8 cellular contexts compared by ENCODE assay signal in the genomic region with DNA sequence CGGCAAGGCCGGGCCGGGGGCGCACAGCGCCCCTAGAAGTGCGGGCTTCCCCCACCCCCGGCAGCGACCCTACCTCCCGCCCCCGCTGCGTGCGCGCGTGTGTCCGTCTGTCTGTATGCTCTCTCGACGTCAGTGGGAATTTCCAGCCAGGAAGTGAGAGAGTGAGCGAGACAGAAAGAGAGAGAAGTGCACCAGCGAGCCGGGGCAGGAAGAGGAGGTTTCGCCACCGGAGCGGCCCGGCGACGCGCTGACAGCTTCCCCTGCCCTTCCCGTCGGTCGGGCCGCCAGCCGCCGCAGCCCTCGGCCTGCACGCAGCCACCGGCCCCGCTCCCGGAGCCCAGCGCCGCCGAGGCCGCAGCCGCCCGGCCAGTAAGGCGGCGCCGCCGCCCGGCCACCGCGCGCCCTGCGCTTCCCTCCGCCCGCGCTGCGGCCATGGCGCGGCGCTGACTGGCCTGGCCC. TPM values are rescaled to one million over a fixed set of nuclear protein-coding genes. Genes with fewer than 3 reads are reported as not detected.
A peak's percentile ranks its signal among the peaks of the same experiment; 100 is the strongest.
DNase-seq lines count a peak whose midpoint lies in the region; ATAC-seq and TF ChIP-seq lines count a peak whose summit lies in the region.

A gene with protein sequence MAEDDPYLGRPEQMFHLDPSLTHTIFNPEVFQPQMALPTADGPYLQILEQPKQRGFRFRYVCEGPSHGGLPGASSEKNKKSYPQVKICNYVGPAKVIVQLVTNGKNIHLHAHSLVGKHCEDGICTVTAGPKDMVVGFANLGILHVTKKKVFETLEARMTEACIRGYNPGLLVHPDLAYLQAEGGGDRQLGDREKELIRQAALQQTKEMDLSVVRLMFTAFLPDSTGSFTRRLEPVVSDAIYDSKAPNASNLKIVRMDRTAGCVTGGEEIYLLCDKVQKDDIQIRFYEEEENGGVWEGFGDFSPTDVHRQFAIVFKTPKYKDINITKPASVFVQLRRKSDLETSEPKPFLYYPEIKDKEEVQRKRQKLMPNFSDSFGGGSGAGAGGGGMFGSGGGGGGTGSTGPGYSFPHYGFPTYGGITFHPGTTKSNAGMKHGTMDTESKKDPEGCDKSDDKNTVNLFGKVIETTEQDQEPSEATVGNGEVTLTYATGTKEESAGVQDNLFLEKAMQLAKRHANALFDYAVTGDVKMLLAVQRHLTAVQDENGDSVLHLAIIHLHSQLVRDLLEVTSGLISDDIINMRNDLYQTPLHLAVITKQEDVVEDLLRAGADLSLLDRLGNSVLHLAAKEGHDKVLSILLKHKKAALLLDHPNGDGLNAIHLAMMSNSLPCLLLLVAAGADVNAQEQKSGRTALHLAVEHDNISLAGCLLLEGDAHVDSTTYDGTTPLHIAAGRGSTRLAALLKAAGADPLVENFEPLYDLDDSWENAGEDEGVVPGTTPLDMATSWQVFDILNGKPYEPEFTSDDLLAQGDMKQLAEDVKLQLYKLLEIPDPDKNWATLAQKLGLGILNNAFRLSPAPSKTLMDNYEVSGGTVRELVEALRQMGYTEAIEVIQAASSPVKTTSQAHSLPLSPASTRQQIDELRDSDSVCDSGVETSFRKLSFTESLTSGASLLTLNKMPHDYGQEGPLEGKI (plus strand): TSS at position 184 of the 459 bp plus-strand sequence. CDS start 24,160 bp downstream, outside the sequence.

- H3K27me3 ChIP-seq in SK-N-SH (ENCODE audit: insufficient read depth): no peaks in the 10 kb centered on the region

- H3K4me1 Mint-ChIP-seq in type B pancreatic cell (ENCODE audit: unreplicated experiment): peaks cover 25% of the 10 kb centered on the region

- H3K4me3 Mint-ChIP-seq in type B pancreatic cell: peak within 1 kb of the TSS; percentile 90

- H3K4me2 ChIP-seq in SK-N-SH: peak within 1 kb of the TSS; percentile 86

- H3K4me1 ChIP-seq in SK-N-SH (ENCODE audit: control insufficient read depth in 1 of 2, insufficient read depth in 2 of 2, low read depth in 1 of 2, low read length in 1 of 2): peaks cover 0 to 8% of the 10 kb centered on the region in 2 experiments; a peak in 2 of 4 replicates

- ATAC-seq in GM19438 (IDR thresholded peaks at IDR 0.05; ENCODE audit: low read depth, unreplicated experiment) (peak; percentile 53), HG03571 (IDR thresholded peaks at IDR 0.05; ENCODE audit: unreplicated experiment) (peak; percentile 56), Right ventricle myocardium superior (ENCODE audit: poor library complexity) (peak; percentile 75)
- peak; percentile 78 to 80 for ATAC-seq in activated naive CD4-positive, alpha-beta T cell treated with anti-CD3 and anti-CD28 coated beads, Interleukin-2, amount 50 U/mL, for 72 hours

- no peaks in the 10 kb centered on the region for H3K9me2 ChIP-seq in SK-N-SH

- H3K27ac Mint-ChIP-seq in activated naive CD4-positive, alpha-beta T cell treated with anti-CD3 and anti-CD28 coated beads, Interleukin-2, amount 50 U/mL, for 72 hours: peak within 1 kb of the TSS; percentile 85 to 98
- peak within 1 kb of the TSS; percentile 97 for H3K27ac Mint-ChIP-seq in type B pancreatic cell

- no peaks in the 10 kb centered on the region for H3K9me3 ChIP-seq in SK-N-SH

- no peak for TF ChIP-seq CTCF in SK-N-SH (IDR thresholded peaks at IDR 0.05)
- no peak for TF ChIP-seq CTCF in type B pancreatic cell (conservative IDR thresholded peaks at IDR 0.05)

- H3K4me3 ChIP-seq in SK-N-SH (ENCODE audit: low read depth in 2 of 2, low read length in 1 of 2): peak within 1 kb of the TSS; percentile 84 to 89

- WGBS in SK-N-SH (ENCODE audit: low lambda C conversion rate): 0% methylated on average over 4 of the region's 60 CpGs

- H3K9me3 Mint-ChIP-seq in activated naive CD4-positive, alpha-beta T cell treated with anti-CD3 and anti-CD28 coated beads, Interleukin-2, amount 50 U/mL, for 72 hours: no peaks in the 10 kb centered on the region
- peaks cover 4% of the 10 kb centered on the region for H3K9me3 Mint-ChIP-seq in type B pancreatic cell

- TF ChIP-seq EP300 in SK-N-SH (IDR thresholded peaks at IDR 0.05; ENCODE audit: borderline replicate concordance in 1 of 2, low read depth in 1 of 2, low read length in 1 of 2): no peak

- peak within 1 kb of the TSS; percentile 88 to 91 for H3K27ac ChIP-seq in SK-N-SH (ENCODE audit: low read depth in 2 of 2, low read length in 1 of 2)

- no peaks in the 10 kb centered on the region; the same call in 1 of the 2 replicates for H4K20me1 ChIP-seq in SK-N-SH (ENCODE audit: insufficient read depth)

- peaks cover 7% of the 10 kb centered on the region for H3F3A ChIP-seq in SK-N-SH (replicated peaks; ENCODE audit: insufficient read depth)

- DNase-seq in CMK (ENCODE audit: low read depth) (peak; percentile 29), SK-N-SH (no peak), Right ventricle myocardium superior (peak; percentile 84), posterior cingulate gyrus (peak in 8 of 10 donors; percentile 23 to 88 (median 44)), type B pancreatic cell (ENCODE audit: extremely low spot score, unreplicated experiment) (no peak)
- DNase-seq in activated naive CD4-positive, alpha-beta T cell treated with anti-CD3 and anti-CD28 coated beads, Interleukin-2, amount 50 U/mL, for 72 hours (ENCODE audit: low spot score in 2 of 2): peak; percentile 64 to 84

- peak within 1 kb of the TSS; percentile 91 for H3K9ac ChIP-seq in SK-N-SH

- intact Hi-C loops in Right ventricle myocardium superior (cut with DNase I): loop anchor here (10.0 kb wide), 1 partner anchor 54 kb away; no protein-coding TSS in a partner anchor
- intact Hi-C loops in posterior cingulate gyrus (cut with DNase I): loop anchor here (5.0 kb wide), 3 partner anchors 69 to 576 kb away; a partner anchor contains a TSS

- no peak for TF ChIP-seq RAD21 in SK-N-SH (IDR thresholded peaks at IDR 0.05; ENCODE audit: low read length)

- H3K36me3 ChIP-seq in SK-N-SH (replicated peaks in 1 of 2; ENCODE audit: control insufficient read depth in 1 of 2, insufficient read depth in 2 of 2, low read length in 1 of 2): no peaks in the 10 kb centered on the region

- H3K27me3 Mint-ChIP-seq in type B pancreatic cell: peaks cover 3% of the 10 kb centered on the region

- H3K79me2 ChIP-seq in SK-N-SH (ENCODE audit: insufficient read depth): peaks cover 46% of the 10 kb centered on the region

- H3K36me3 Mint-ChIP-seq in activated naive CD4-positive, alpha-beta T cell treated with anti-CD3 and anti-CD28 coated beads, Interleukin-2, amount 50 U/mL, for 72 hours: peaks cover 27 to 43% of the 10 kb centered on the region in 2 donors
- no peaks in the 10 kb centered on the region for H3K36me3 Mint-ChIP-seq in type B pancreatic cell

- POLR2A ChIA-PET in SK-N-SH (lab: Yijun Ruan, JAX): no interaction called here

- H2AFZ ChIP-seq in SK-N-SH (ENCODE audit: low read depth): peak within 1 kb of the TSS; percentile 90

- CTCF ChIA-PET in SK-N-SH (lab: Yijun Ruan, JAX): interaction anchor here (1.2 to 1.5 kb wide), 4 partner anchors 18 to 590 kb away, joined by 3 to 5 read pairs (median 4); no protein-coding TSS in a partner anchor

TF ChIP-seq in SK-N-SH, 30 proteins besides CTCF, POLR2A, EP300 and RAD21:
- no peak for TF ChIP-seq TEAD4 (IDR thresholded peaks at IDR 0.05; ENCODE audit: borderline replicate concordance, insufficient read depth)
- TF ChIP-seq, protein P1, sequence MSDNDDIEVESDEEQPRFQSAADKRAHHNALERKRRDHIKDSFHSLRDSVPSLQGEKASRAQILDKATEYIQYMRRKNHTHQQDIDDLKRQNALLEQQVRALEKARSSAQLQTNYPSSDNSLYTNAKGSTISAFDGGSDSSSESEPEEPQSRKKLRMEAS (IDR thresholded peaks at IDR 0.05; ENCODE audit: low read depth): peak; percentile 45; the same call in 1 of the 2 replicates
- 0 out of 2 replicates have a peak, but pooled peaks have one; percentile 35 for TF ChIP-seq ELF1 (IDR thresholded peaks at IDR 0.05)
- peak; percentile 19; the same call in 1 of the 2 replicates for TF ChIP-seq GABPA (IDR thresholded peaks at IDR 0.05; ENCODE audit: low read depth)
- TF ChIP-seq, protein P2, sequence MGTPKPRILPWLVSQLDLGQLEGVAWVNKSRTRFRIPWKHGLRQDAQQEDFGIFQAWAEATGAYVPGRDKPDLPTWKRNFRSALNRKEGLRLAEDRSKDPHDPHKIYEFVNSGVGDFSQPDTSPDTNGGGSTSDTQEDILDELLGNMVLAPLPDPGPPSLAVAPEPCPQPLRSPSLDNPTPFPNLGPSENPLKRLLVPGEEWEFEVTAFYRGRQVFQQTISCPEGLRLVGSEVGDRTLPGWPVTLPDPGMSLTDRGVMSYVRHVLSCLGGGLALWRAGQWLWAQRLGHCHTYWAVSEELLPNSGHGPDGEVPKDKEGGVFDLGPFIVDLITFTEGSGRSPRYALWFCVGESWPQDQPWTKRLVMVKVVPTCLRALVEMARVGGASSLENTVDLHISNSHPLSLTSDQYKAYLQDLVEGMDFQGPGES (IDR thresholded peaks at IDR 0.05; ENCODE audit: low read depth, low read length): no peak
- no peak for TF ChIP-seq MXI1 (IDR thresholded peaks at IDR 0.05; ENCODE audit: low read depth, low read length)
- peak; percentile 21; the same call in 1 of the 2 replicates for TF ChIP-seq POLR2AphosphoS5 (IDR thresholded peaks at IDR 0.05; ENCODE audit: low read depth, low read length)
- no peak for TF ChIP-seq RFX5 (IDR thresholded peaks at IDR 0.05; ENCODE audit: low read length)
- TF ChIP-seq RXRA (IDR thresholded peaks at IDR 0.05; ENCODE audit: borderline replicate concordance, low read depth): no peak
- TF ChIP-seq NFIC (IDR thresholded peaks at IDR 0.05; ENCODE audit: borderline replicate concordance): no peak

RNA-seq across cellular contexts. Expression of the gene that starts here (rescaled TPM):
- polyA plus RNA-seq in SK-N-SH (2012; rRNA removed): 12.2 and 14.1 TPM in 2 replicates
- 13.4 and 15.2 TPM in 2 replicates for polyA plus RNA-seq in SK-N-SH (2012; cell fraction: cytosol; rRNA removed)
- 16.3 and 23.9 TPM in 2 replicates for polyA plus RNA-seq in SK-N-SH (2012; cell fraction: nucleus; rRNA removed)
- total RNA-seq in activated naive CD4-positive, alpha-beta T cell treated with anti-CD3 and anti-CD28 coated beads, Interleukin-2, amount 50 U/mL, for 72 hours: 100 to 1,000 TPM; 105 to 149 TPM
- total RNA-seq in Right ventricle myocardium superior (18.9 TPM), type B pancreatic cell (ENCODE audit: low replicate concordance) (20.6 and 25.1 TPM in 2 replicates)

Comparison
In these comparisons a context has a peak if more than half of its experiments do, and no peak if none do; other contexts are left out.
1. DNase-seq: peak in CMK (single experiment), activated naive CD4-positive, alpha-beta T cell treated with anti-CD3 and anti-CD28 coated beads, Interleukin-2, amount 50 U/mL, for 72 hours (2 of 2), Right ventricle myocardium superior (single experiment) and posterior cingulate gyrus (8 of 10); none in SK-N-SH (single experiment) and type B pancreatic cell (single experiment).
2. Peak in every context shown above with its lines, with median percentiles within 50 percentile points of each other: ATAC-seq.